ENCODE assay signal across 8 cellular contexts in the genomic region with DNA sequence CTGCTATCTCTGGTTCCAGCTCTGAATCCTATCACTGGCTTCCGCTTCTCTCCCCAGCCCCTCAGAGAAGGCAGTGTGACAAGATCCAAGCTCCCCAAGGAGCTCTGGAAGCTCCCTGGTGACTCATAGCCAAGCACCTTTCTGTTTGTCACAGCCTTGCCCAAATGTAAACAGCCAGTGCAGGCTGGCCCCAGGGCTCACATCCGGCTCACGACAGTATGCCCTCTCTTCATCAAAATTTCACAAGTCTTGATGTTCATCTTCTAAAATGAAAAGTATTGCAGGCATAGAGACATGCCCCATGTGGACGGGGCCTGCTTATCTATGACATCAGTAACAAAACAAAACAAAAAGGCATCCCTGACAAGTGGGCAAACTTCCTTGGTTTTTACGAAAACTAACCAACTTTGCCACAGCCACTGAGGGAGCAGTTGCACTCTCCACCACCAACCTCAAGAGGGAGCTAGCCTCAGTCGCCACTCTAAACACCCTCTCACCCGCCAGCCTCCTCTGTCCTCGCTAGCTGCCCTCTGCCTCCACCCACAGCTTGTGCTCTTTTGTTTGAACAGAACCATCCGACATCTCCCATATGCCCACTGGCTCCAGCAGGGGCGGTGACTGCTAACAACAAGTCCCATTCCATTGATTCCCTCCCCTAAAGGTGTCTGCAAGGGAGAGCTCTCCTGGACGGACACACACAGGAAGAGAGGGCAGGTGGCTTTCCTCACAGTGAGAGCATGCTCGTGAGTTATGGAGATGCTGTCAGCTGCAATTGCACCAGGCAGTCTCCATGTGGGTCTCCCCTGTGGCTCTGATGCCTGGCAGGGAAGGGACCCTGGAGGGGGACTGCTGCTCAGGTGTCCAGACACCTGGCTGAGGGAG.
A peak's percentile ranks its signal among the peaks of the same experiment; 100 is the strongest.
DNase-seq lines count a peak whose midpoint lies in the region; ATAC-seq, FAIRE-seq and TF ChIP-seq lines count a peak whose summit lies in the region.

No MANE protein-coding gene starts in this region.

- no peak for ATAC-seq in HG02970 (IDR thresholded peaks at IDR 0.05; ENCODE audit: low FRiP score, unreplicated experiment)
- no peak for ATAC-seq in HG03354 (IDR thresholded peaks at IDR 0.05; ENCODE audit: poor library complexity, severe bottlenecking, unreplicated experiment)
- ATAC-seq in GM18867 (IDR thresholded peaks at IDR 0.05; ENCODE audit: unreplicated experiment) = no peak

- H3K4me3 ChIP-seq in skin epidermis = no peak overlapping the region

- TF ChIP-seq POLR2A in H54 (IDR thresholded peaks at IDR 0.05; ENCODE audit: low read depth, low read length) = no peak

- H3K27ac ChIP-seq in epithelial cell of prostate (peak overlapping the region; percentile 68), skin epidermis (peak overlapping the region in 17 of 21 experiments; percentile 0 to 81 (median 51))

- FAIRE-seq in H54 (lab: Jason Lieb, UNC) = no peak

- DNase-seq in H54 (ENCODE audit: insufficient read length, low spot score) (peak; percentile 26), NCI-H460 (ENCODE audit: extremely low read depth, low read depth) (peak; percentile 24), epithelial cell of prostate (ENCODE audit: low read depth, low spot score) (peak; percentile 24), EL (no peak)
